Comparison of ENCODE assay signal across 8 cellular contexts in the genomic region with DNA sequence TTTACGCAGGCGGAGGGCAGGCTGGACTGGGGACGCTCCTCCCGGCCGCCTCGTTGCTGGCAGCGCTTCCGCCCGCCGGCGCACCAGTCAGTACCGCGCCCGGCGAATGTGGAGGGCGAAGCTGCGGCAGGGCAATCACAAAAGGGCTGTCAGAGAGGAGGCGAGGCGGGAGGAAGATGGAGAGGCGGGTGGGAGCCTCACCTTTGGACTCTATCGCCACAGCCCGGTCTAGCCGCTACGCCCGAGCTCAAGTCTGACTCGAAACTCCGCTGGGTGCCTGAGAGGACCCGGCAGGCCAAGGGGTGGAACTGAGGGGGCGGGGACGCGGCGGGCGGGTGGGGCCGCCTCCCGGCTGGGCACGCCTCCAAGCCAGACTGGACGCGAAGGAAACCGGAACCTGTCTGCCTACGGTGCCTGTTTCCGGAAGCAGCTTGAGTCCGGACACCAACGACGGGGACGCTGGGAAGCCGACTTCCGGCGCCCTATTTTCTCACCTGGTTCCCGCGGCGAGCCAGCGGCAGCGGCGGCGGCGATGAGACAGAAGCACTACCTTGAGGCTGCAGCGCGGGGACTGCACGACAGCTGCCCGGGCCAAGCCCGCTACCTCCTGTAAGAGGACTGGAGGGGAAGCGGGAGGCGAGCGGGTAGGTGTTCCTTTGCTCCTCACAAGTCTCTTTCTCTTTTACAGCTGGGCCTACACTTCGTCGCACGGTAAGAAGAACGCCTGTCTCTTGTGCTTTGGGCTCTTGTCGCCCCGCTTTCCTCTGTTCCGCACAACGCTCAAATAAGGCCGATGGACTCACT.
DNase-seq lines count a peak whose midpoint lies in the region; ATAC-seq and TF ChIP-seq lines count a peak whose summit lies in the region.

Gene RMP24, plus strand, starts transcription at position 483 of the 804 bp plus-strand sequence.

- ATAC-seq in HG03432 (IDR thresholded peaks at IDR 0.05; ENCODE audit: unreplicated experiment): peak; percentile 91

- peak; percentile 95 for DNase-seq in Ammon's horn (ENCODE audit: low spot score)
- peak; percentile 87 for DNase-seq in NCI-H460 (ENCODE audit: extremely low read depth, low read depth)
- peak; percentile 89 to 90 for DNase-seq in activated CD4-positive, alpha-beta T cell treated with anti-CD3 and anti-CD28 coated beads for 24 hours (ENCODE audit: low read depth in 2 of 2)
- DNase-seq in choroid plexus epithelial cell (ENCODE audit: low read depth): peak; percentile 98
- peak; percentile 96 for DNase-seq in kidney tubule cell (ENCODE audit: low spot score)
- DNase-seq in stimulated activated CD4-positive, alpha-beta T cell treated with anti-CD3 and anti-CD28 coated beads, Interleukin-1b, Interleukin-23, amount 100 ng/mL, for 1 hour (ENCODE audit: low read depth in 2 of 2): peak; percentile 81 to 89

- peak; percentile 91 for TF ChIP-seq POLR2A in GM19193 (IDR thresholded peaks at IDR 0.05; ENCODE audit: extremely low read depth, insufficient read depth, insufficient read length)

- peak within 1 kb of the TSS; percentile 95 for H3K4me3 ChIP-seq in choroid plexus epithelial cell (ENCODE audit: low read depth, low read length)

- TF ChIP-seq CTCF in choroid plexus epithelial cell (conservative IDR thresholded peaks at IDR 0.05; ENCODE audit: low read depth, low read length): no peak

Comparison
In these comparisons a context has a peak if more than half of its experiments do, and no peak if none do; other contexts are left out.
1. Peak in every context shown above with its lines: DNase-seq, ATAC-seq and H3K4me3 ChIP-seq.